1 cellular context compared by ENCODE assay signal in the genomic region with DNA sequence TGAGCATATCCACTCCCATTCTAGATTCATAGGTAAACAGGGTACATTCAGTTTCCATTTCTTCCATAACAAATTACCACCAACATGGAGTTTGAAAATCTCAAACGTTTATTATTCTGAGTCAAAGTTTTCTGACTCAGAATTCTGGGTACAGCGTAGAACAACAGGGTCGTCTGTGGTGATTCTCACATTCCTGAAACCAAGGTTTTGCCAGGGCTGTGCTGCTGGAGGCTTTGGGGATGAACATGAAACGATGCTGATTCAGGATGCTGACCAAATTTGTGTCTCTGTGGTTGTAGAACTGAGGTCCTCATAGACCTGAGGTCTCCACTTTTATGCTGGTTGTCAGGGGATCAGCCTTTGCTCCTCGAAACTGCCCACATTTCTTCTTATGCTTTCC.
TF ChIP-seq lines count a peak whose summit lies in the region.

No MANE protein-coding gene starts in this region.

TF ChIP-seq in H1, 55 proteins besides CTCF, POLR2A, EP300 and RAD21:
- TF ChIP-seq, protein P1, sequence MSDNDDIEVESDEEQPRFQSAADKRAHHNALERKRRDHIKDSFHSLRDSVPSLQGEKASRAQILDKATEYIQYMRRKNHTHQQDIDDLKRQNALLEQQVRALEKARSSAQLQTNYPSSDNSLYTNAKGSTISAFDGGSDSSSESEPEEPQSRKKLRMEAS (IDR thresholded peaks at IDR 0.05): no peak
- TF ChIP-seq SP2 (IDR thresholded peaks at IDR 0.05; ENCODE audit: low read length) (no peak), SRF (IDR thresholded peaks at IDR 0.05; ENCODE audit: low read depth, low read length) (no peak), GABPA (IDR thresholded peaks at IDR 0.05; ENCODE audit: borderline replicate concordance, insufficient read depth, low read length) (no peak), TCF12 (IDR thresholded peaks at IDR 0.05; ENCODE audit: low read depth, low read length) (no peak), SIX5 (IDR thresholded peaks at IDR 0.05; ENCODE audit: low read depth, low read length) (no peak), TAF1 (IDR thresholded peaks at IDR 0.05; ENCODE audit: low read depth, low read length) (no peak), NANOG (IDR thresholded peaks at IDR 0.05; ENCODE audit: insufficient read depth, low read depth, low read length, poor library complexity, severe bottlenecking) (no peak), JUND (IDR thresholded peaks at IDR 0.05; ENCODE audit: low read length) (no peak), TAF7 (optimal IDR thresholded peaks at IDR 0.05; ENCODE audit: borderline replicate concordance, low read depth, low read length) (no peak), NRF1 (IDR thresholded peaks at IDR 0.05; ENCODE audit: low read depth, low read length) (no peak), YY1 (IDR thresholded peaks at IDR 0.05; ENCODE audit: low read depth, low read length) (no peak), EZH2 (IDR thresholded peaks at IDR 0.05; ENCODE audit: low read depth, low read length, severe bottlenecking) (no peak), TEAD4 (IDR thresholded peaks at IDR 0.05; ENCODE audit: low read depth, low read length) (no peak), SP4 (IDR thresholded peaks at IDR 0.05; ENCODE audit: low read length) (no peak)
- TF ChIP-seq, protein P2, sequence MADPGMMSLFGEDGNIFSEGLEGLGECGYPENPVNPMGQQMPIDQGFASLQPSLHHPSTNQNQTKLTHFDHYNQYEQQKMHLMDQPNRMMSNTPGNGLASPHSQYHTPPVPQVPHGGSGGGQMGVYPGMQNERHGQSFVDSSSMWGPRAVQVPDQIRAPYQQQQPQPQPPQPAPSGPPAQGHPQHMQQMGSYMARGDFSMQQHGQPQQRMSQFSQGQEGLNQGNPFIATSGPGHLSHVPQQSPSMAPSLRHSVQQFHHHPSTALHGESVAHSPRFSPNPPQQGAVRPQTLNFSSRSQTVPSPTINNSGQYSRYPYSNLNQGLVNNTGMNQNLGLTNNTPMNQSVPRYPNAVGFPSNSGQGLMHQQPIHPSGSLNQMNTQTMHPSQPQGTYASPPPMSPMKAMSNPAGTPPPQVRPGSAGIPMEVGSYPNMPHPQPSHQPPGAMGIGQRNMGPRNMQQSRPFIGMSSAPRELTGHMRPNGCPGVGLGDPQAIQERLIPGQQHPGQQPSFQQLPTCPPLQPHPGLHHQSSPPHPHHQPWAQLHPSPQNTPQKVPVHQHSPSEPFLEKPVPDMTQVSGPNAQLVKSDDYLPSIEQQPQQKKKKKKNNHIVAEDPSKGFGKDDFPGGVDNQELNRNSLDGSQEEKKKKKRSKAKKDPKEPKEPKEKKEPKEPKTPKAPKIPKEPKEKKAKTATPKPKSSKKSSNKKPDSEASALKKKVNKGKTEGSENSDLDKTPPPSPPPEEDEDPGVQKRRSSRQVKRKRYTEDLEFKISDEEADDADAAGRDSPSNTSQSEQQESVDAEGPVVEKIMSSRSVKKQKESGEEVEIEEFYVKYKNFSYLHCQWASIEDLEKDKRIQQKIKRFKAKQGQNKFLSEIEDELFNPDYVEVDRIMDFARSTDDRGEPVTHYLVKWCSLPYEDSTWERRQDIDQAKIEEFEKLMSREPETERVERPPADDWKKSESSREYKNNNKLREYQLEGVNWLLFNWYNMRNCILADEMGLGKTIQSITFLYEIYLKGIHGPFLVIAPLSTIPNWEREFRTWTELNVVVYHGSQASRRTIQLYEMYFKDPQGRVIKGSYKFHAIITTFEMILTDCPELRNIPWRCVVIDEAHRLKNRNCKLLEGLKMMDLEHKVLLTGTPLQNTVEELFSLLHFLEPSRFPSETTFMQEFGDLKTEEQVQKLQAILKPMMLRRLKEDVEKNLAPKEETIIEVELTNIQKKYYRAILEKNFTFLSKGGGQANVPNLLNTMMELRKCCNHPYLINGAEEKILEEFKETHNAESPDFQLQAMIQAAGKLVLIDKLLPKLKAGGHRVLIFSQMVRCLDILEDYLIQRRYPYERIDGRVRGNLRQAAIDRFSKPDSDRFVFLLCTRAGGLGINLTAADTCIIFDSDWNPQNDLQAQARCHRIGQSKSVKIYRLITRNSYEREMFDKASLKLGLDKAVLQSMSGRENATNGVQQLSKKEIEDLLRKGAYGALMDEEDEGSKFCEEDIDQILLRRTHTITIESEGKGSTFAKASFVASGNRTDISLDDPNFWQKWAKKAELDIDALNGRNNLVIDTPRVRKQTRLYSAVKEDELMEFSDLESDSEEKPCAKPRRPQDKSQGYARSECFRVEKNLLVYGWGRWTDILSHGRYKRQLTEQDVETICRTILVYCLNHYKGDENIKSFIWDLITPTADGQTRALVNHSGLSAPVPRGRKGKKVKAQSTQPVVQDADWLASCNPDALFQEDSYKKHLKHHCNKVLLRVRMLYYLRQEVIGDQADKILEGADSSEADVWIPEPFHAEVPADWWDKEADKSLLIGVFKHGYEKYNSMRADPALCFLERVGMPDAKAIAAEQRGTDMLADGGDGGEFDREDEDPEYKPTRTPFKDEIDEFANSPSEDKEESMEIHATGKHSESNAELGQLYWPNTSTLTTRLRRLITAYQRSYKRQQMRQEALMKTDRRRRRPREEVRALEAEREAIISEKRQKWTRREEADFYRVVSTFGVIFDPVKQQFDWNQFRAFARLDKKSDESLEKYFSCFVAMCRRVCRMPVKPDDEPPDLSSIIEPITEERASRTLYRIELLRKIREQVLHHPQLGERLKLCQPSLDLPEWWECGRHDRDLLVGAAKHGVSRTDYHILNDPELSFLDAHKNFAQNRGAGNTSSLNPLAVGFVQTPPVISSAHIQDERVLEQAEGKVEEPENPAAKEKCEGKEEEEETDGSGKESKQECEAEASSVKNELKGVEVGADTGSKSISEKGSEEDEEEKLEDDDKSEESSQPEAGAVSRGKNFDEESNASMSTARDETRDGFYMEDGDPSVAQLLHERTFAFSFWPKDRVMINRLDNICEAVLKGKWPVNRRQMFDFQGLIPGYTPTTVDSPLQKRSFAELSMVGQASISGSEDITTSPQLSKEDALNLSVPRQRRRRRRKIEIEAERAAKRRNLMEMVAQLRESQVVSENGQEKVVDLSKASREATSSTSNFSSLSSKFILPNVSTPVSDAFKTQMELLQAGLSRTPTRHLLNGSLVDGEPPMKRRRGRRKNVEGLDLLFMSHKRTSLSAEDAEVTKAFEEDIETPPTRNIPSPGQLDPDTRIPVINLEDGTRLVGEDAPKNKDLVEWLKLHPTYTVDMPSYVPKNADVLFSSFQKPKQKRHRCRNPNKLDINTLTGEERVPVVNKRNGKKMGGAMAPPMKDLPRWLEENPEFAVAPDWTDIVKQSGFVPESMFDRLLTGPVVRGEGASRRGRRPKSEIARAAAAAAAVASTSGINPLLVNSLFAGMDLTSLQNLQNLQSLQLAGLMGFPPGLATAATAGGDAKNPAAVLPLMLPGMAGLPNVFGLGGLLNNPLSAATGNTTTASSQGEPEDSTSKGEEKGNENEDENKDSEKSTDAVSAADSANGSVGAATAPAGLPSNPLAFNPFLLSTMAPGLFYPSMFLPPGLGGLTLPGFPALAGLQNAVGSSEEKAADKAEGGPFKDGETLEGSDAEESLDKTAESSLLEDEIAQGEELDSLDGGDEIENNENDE (IDR thresholded peaks at IDR 0.05; ENCODE audit: insufficient replicate concordance, low read length): no peak
- TF ChIP-seq, protein P3, sequence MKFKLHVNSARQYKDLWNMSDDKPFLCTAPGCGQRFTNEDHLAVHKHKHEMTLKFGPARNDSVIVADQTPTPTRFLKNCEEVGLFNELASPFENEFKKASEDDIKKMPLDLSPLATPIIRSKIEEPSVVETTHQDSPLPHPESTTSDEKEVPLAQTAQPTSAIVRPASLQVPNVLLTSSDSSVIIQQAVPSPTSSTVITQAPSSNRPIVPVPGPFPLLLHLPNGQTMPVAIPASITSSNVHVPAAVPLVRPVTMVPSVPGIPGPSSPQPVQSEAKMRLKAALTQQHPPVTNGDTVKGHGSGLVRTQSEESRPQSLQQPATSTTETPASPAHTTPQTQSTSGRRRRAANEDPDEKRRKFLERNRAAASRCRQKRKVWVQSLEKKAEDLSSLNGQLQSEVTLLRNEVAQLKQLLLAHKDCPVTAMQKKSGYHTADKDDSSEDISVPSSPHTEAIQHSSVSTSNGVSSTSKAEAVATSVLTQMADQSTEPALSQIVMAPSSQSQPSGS (IDR thresholded peaks at IDR 0.05; ENCODE audit: low read length): no peak
- TF ChIP-seq, protein P4, sequence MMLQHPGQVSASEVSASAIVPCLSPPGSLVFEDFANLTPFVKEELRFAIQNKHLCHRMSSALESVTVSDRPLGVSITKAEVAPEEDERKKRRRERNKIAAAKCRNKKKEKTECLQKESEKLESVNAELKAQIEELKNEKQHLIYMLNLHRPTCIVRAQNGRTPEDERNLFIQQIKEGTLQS (IDR thresholded peaks at IDR 0.05; ENCODE audit: insufficient read depth, low read depth, low read length): no peak
